In the genomic region with DNA sequence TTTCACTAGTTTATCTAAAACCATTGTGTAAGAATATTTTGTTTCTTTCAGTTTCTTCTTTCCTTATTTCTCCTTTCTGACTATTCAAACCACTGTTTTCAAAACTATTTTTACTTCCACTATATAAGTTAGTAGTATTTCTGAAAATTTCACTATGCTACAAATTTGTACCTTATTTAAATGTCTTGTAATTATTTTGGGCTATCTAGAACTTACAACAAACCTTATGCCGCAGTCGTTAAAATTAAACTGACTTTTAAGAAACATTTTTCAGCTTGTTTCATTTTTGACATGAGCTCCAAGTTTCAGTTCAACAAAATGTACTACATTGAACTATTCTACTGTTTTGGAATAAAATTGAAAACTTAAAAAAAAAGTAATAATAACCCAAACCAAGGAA, we compare ENCODE assay signal across 10 cellular contexts.
DNase-seq lines count a peak whose midpoint lies in the region; ATAC-seq and TF ChIP-seq lines count a peak whose summit lies in the region.
"Had no signal": no experiment of that assay in that cellular context is flagged by ENCODE, and none has a peak within 500 bp of the region (broad histone marks: within the 10 kb centered on the region; RNA-seq: fewer than 3 reads in every experiment).

No MANE protein-coding gene starts in this region.

- ATAC-seq in GM19455 (IDR thresholded peaks at IDR 0.05; ENCODE audit: unreplicated experiment) (peak; percentile 72), HG02970 (IDR thresholded peaks at IDR 0.05; ENCODE audit: low FRiP score, unreplicated experiment) (peak; percentile 48)

- CTCF ChIA-PET in GM10248 (lab: Yijun Ruan, JAX), result interaction anchor here (1.2 to 2.8 kb wide), 2 partner anchors 10 to 13 kb away, joined by 4 to 14 read pairs; no protein-coding TSS in a partner anchor

- POLR2A ChIA-PET in GM10248 (lab: Yijun Ruan, JAX), result no interaction called here

- no peak for TF ChIP-seq CTCF in GM10248 (IDR thresholded peaks at IDR 0.05; ENCODE audit: control extremely low read depth, extremely low read depth, low read depth, missing control alignments)

- DNase-seq in GM10248 (ENCODE audit: extremely low spot score) (peak; percentile 6), MV-4-11 (lab: John Stamatoyannopoulos, UW) (peak; percentile 51), inferior parietal cortex (ENCODE audit: extremely low spot score) (no peak), germinal center (ENCODE audit: low spot score) (no peak), DMS53 (lab: John Stamatoyannopoulos, UW) (no peak), activated gamma-delta T cell treated with Interleukin-2 at 50 U/mL for 16 hours (no peak)
- DNase-seq: mesendoderm, NCI-H446 had no signal

Comparison
In these comparisons a context has a peak if more than half of its experiments do, and no peak if none do; other contexts are left out.
1. DNase-seq: peak in GM10248 (single experiment) and MV-4-11 (single experiment); none in inferior parietal cortex (single experiment), germinal center (single experiment), DMS53 (single experiment) and activated gamma-delta T cell treated with Interleukin-2 at 50 U/mL for 16 hours (single experiment).